ENCODE assay signal across 23 cellular contexts in the genomic region with DNA sequence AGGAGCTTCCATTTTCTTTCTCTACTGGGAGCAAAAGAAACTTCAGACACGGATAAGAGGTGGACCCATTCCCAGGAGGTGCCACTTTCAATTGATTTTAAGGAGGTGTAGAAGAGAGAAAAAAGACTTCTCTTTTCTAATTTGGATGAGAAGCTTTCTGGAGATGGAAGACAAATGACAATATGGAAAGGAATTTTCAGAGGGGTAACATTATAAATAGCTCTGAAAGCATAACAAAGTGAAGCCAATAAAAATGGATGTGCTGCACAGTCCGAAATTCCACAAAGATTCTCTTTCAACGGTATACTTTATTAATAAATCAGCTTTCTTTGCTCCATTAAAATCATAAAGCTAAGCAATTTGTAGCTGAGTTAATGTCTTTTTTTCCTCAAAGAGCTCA.
DNase-seq lines count a peak whose midpoint lies in the region; ATAC-seq and TF ChIP-seq lines count a peak whose summit lies in the region.
"Had no signal": no experiment of that assay in that cellular context is flagged by ENCODE, and none has a peak within 500 bp of the region (broad histone marks: within the 10 kb centered on the region; RNA-seq: fewer than 3 reads in every experiment).

No MANE protein-coding gene starts in this region.

- H3K4me1 ChIP-seq in neural progenitor cell (no peaks in the 10 kb centered on the region), neuronal stem cell (ENCODE audit: control insufficient read depth in 2 of 2, insufficient read depth in 1 of 2, low read depth in 1 of 2, low read length in 2 of 2) (no peaks in the 10 kb centered on the region)

- no peak overlapping the region for H3K14ac ChIP-seq in neuronal stem cell (ENCODE audit: low read length)

- H2AK5ac ChIP-seq in neuronal stem cell (ENCODE audit: low read depth, low read length): no peak overlapping the region

- 0 out of 2 replicates have a peak, but pooled peaks cover 3% of the 10 kb centered on the region for H3K9me3 Mint-ChIP-seq in HFFc6
- peaks cover 8% of the 10 kb centered on the region for H3K9me3 Mint-ChIP-seq in chondrocyte (ENCODE audit: low read depth)
- peaks cover 2% of the 10 kb centered on the region for H3K9me3 Mint-ChIP-seq in neural progenitor cell
- no peaks in the 10 kb centered on the region for H3K9me3 Mint-ChIP-seq in natural killer cell treated with Interleukin-12 subunit alpha and Interleukin-12 subunit beta and Interleukin-15 and Interleukin-18, amount 100 ng/mL, for 72 hours
- H3K9me3 Mint-ChIP-seq: CD8-positive, alpha-beta T cell had no signal

- no peaks in the 10 kb centered on the region for H3K79me1 ChIP-seq in neuronal stem cell (ENCODE audit: low read depth, low read length)

- H3K36me3 Mint-ChIP-seq in HFFc6 (ENCODE audit: low read depth) (peaks cover 7% of the 10 kb centered on the region), chondrocyte (ENCODE audit: low read depth) (peaks cover 3% of the 10 kb centered on the region), neural progenitor cell (no peaks in the 10 kb centered on the region)
- no peaks in the 10 kb centered on the region for H3K36me3 Mint-ChIP-seq in natural killer cell treated with Interleukin-12 subunit alpha and Interleukin-12 subunit beta and Interleukin-15 and Interleukin-18, amount 100 ng/mL, for 72 hours
- H3K36me3 Mint-ChIP-seq: CD8-positive, alpha-beta T cell had no signal

- H4K91ac ChIP-seq in neuronal stem cell (ENCODE audit: low read depth, low read length, poor library complexity): no peak overlapping the region

- no peaks in the 10 kb centered on the region for H3K36me3 ChIP-seq in neural progenitor cell
- no peaks in the 10 kb centered on the region for H3K36me3 ChIP-seq in neuronal stem cell (replicated peaks in 1 of 2; ENCODE audit: control insufficient read depth in 2 of 2, insufficient read depth in 2 of 2, low read length in 2 of 2)
- H3K36me3 ChIP-seq: BLaER1 treated with 17β-estradiol and CSF1 and Interleukin-3, amounts not matched to agents 10 nM and 100 nM had no signal

- H3K27ac Mint-ChIP-seq in HFFc6 (peak overlapping the region; percentile 79), chondrocyte (ENCODE audit: unreplicated experiment) (peak overlapping the region; percentile 99), neural progenitor cell (no peak overlapping the region)
- no peak overlapping the region for H3K27ac Mint-ChIP-seq in natural killer cell treated with Interleukin-12 subunit alpha and Interleukin-12 subunit beta and Interleukin-15 and Interleukin-18, amount 100 ng/mL, for 72 hours
- H3K27ac Mint-ChIP-seq: CD8-positive, alpha-beta T cell had no signal

- no peaks in the 10 kb centered on the region for H3K79me2 ChIP-seq in neural progenitor cell (ENCODE audit: low read depth)

- H3K9ac ChIP-seq in neural progenitor cell: no peak overlapping the region
- no peak overlapping the region for H3K9ac ChIP-seq in neuronal stem cell (ENCODE audit: low read depth, low read length, poor library complexity)
- H3K9ac ChIP-seq: BLaER1 treated with 17β-estradiol and CSF1 and Interleukin-3, amounts not matched to agents 10 nM and 100 nM; KMS-11 had no signal

- ATAC-seq in GM18873 (IDR thresholded peaks at IDR 0.05; ENCODE audit: low FRiP score, unreplicated experiment) (no peak), GM21367 (IDR thresholded peaks at IDR 0.05; ENCODE audit: unreplicated experiment) (no peak)
- no peak for ATAC-seq in natural killer cell treated with Interleukin-12 subunit alpha and Interleukin-12 subunit beta and Interleukin-15 and Interleukin-18, amount 100 ng/mL, for 72 hours
- ATAC-seq: CD8-positive, alpha-beta T cell had no signal

- peak overlapping the region; percentile 61 for H2AFZ ChIP-seq in neural progenitor cell (replicated peaks)
- no peak overlapping the region for H2AFZ ChIP-seq in neuronal stem cell (ENCODE audit: low read length)

- no peak overlapping the region for H4K8ac ChIP-seq in neuronal stem cell (ENCODE audit: low read depth, low read length)

- H2BK5ac ChIP-seq in neuronal stem cell (ENCODE audit: low read length): no peak overlapping the region

- H3K4me3 ChIP-seq in neural progenitor cell (no peak overlapping the region), neuronal stem cell (ENCODE audit: low read length in 2 of 2) (no peak overlapping the region)
- H3K4me3 ChIP-seq: BLaER1 treated with 17β-estradiol and CSF1 and Interleukin-3, amounts not matched to agents 10 nM and 100 nM; SK-N-MC had no signal

- no peaks in the 10 kb centered on the region for H3K27me3 ChIP-seq in neural progenitor cell
- H3K27me3 ChIP-seq in neuronal stem cell (ENCODE audit: control insufficient read depth in 3 of 3, insufficient read depth in 3 of 3, low read depth in 1 of 3, low read length in 3 of 3): peaks cover 0 to 5% (median 0%) of the 10 kb centered on the region in 3 experiments
- H3K27me3 ChIP-seq: BLaER1 treated with 17β-estradiol and CSF1 and Interleukin-3, amounts not matched to agents 10 nM and 100 nM had no signal

- peaks cover 24% of the 10 kb centered on the region for H3K4me1 Mint-ChIP-seq in HFFc6 (ENCODE audit: low read depth)
- peaks cover 51% of the 10 kb centered on the region for H3K4me1 Mint-ChIP-seq in chondrocyte (ENCODE audit: low read depth)
- H3K4me1 Mint-ChIP-seq in neural progenitor cell: no peaks in the 10 kb centered on the region
- H3K4me1 Mint-ChIP-seq in natural killer cell treated with Interleukin-12 subunit alpha and Interleukin-12 subunit beta and Interleukin-15 and Interleukin-18, amount 100 ng/mL, for 72 hours (ENCODE audit: low read depth in 2 of 2): no peaks in the 10 kb centered on the region

- no peaks in the 10 kb centered on the region for H3F3A ChIP-seq in neural progenitor cell (ENCODE audit: low read depth)

- H3K4ac ChIP-seq in neuronal stem cell (ENCODE audit: low read length): no peak overlapping the region

- DNase-seq in HFFc6 (no peak), chondrocyte (ENCODE audit: low spot score) (no peak), neural progenitor cell (ENCODE audit: low spot score) (no peak), neuronal stem cell (ENCODE audit: low spot score) (no peak)
- no peak for DNase-seq in natural killer cell treated with Interleukin-12 subunit alpha and Interleukin-12 subunit beta and Interleukin-15 and Interleukin-18, amount 100 ng/mL, for 72 hours (ENCODE audit: low spot score)
- DNase-seq: ACHN; CD8-positive, alpha-beta T cell; DND-41; HCEC 1CT; NCI-H1105; NCI-H146; NCI-H2029; NCI-H226; NCI-H510A treated with DMSO at 0.1 percent for 48 hours; NCI-H748 treated with DMSO at 0.1 percent for 48 hours; NK-92 treated with Interleukin-12 subunit alpha and Interleukin-12 subunit beta, amount 100 ng/mL, for 24 hours; SHP77 treated with DMSO at 0.1 percent for 48 hours had no signal

- H3K9me3 ChIP-seq in neural progenitor cell (ENCODE audit: low read depth) (no peaks in the 10 kb centered on the region), neuronal stem cell (replicated peaks in 1 of 2; ENCODE audit: control insufficient read depth in 2 of 2, insufficient read depth in 1 of 2, low read depth in 1 of 2, low read length in 2 of 2) (no peaks in the 10 kb centered on the region)

- H2BK15ac ChIP-seq in neuronal stem cell (ENCODE audit: low read length): no peak overlapping the region

- no peak for TF ChIP-seq CTCF in HFFc6 (IDR thresholded peaks at IDR 0.05)
- TF ChIP-seq CTCF in chondrocyte (IDR thresholded peaks at IDR 0.05): no peak
- no peak for TF ChIP-seq CTCF in neural progenitor cell (IDR thresholded peaks at IDR 0.05)

- H4K20me1 ChIP-seq in neural progenitor cell (ENCODE audit: low read depth): no peaks in the 10 kb centered on the region
- H4K20me1 ChIP-seq: BLaER1 treated with 17β-estradiol and CSF1 and Interleukin-3, amounts not matched to agents 10 nM and 100 nM had no signal

- H3K27ac ChIP-seq in neural progenitor cell: no peak overlapping the region
- H3K27ac ChIP-seq in neuronal stem cell (replicated peaks; ENCODE audit: low read length): no peak overlapping the region
- H3K27ac ChIP-seq: BLaER1 treated with 17β-estradiol and CSF1 and Interleukin-3, amounts not matched to agents 10 nM and 100 nM; KMS-11; RWPE1; SK-N-MC had no signal

- no CpG with 5 or more reads among the region's 3 CpGs for WGBS in neuronal stem cell (ENCODE audit: extremely low coverage in 2 of 2, insufficient read length in 2 of 2, insufficient replicate concordance in 1 of 2), 2 donors

- H3K4me3 Mint-ChIP-seq in HFFc6: peak overlapping the region; percentile 50; the same call in 1 of the 2 replicates
- peak overlapping the region; percentile 58 for H3K4me3 Mint-ChIP-seq in chondrocyte (ENCODE audit: unreplicated experiment)
- H3K4me3 Mint-ChIP-seq in neural progenitor cell: no peak overlapping the region
- H3K4me3 Mint-ChIP-seq in natural killer cell treated with Interleukin-12 subunit alpha and Interleukin-12 subunit beta and Interleukin-15 and Interleukin-18, amount 100 ng/mL, for 72 hours: no peak overlapping the region
- H3K4me3 Mint-ChIP-seq: CD8-positive, alpha-beta T cell had no signal

- no peak overlapping the region for H3K23ac ChIP-seq in neuronal stem cell (ENCODE audit: low read depth, low read length, poor library complexity)

- H3K27me3 Mint-ChIP-seq in HFFc6 (ENCODE audit: insufficient read depth) (peaks cover 3% of the 10 kb centered on the region; the same call in 1 of the 2 replicates), chondrocyte (ENCODE audit: low read depth) (no peaks in the 10 kb centered on the region), neural progenitor cell (ENCODE audit: insufficient read depth, low read depth) (no peaks in the 10 kb centered on the region)
- H3K27me3 Mint-ChIP-seq in natural killer cell treated with Interleukin-12 subunit alpha and Interleukin-12 subunit beta and Interleukin-15 and Interleukin-18, amount 100 ng/mL, for 72 hours: peaks cover 5 to 13% of the 10 kb centered on the region in 2 donors

- H3K4me2 ChIP-seq in neural progenitor cell (no peak overlapping the region), neuronal stem cell (ENCODE audit: insufficient read depth, low read length, poor library complexity, severe bottlenecking) (no peak overlapping the region)
- H3K4me2 ChIP-seq: BLaER1 treated with 17β-estradiol and CSF1 and Interleukin-3, amounts not matched to agents 10 nM and 100 nM; KMS-11 had no signal

- H2BK120ac ChIP-seq in neuronal stem cell (ENCODE audit: low read depth, low read length): no peak overlapping the region

- H2BK12ac ChIP-seq in neuronal stem cell (ENCODE audit: low read length): no peak overlapping the region

- no peak overlapping the region for H3K18ac ChIP-seq in neuronal stem cell (ENCODE audit: low read length)

Comparison
In these comparisons a context has a peak if more than half of its experiments do, and no peak if none do; other contexts are left out.
1. H3K27ac Mint-ChIP-seq: peak in HFFc6 (single experiment) and chondrocyte (single experiment); none in neural progenitor cell (single experiment) and natural killer cell treated with Interleukin-12 subunit alpha and Interleukin-12 subunit beta and Interleukin-15 and Interleukin-18, amount 100 ng/mL, for 72 hours (0 of 2).
2. H3K4me3 Mint-ChIP-seq: peak in HFFc6 (single experiment) and chondrocyte (single experiment); none in neural progenitor cell (single experiment) and natural killer cell treated with Interleukin-12 subunit alpha and Interleukin-12 subunit beta and Interleukin-15 and Interleukin-18, amount 100 ng/mL, for 72 hours (single experiment).